14 cellular contexts compared by ENCODE assay signal in the genomic region with DNA sequence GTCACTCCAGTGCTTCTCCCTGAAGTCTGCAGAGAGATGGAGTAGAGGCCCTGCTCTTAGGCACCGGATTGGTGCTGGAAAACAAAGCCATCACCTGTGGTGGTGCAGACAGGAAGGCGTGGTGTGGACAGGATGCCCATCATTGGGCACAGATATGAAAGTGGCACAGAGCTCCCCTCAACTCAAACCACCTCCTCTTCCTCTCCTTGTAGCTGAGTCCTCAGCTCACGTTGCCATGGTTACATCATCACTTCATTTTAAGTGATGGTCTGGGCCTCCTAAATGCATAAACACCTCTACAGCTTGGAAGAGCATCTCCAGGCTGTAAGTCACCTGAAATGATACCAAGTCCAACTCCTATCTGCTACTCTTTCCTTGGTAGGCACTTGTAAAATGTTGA. TPM values are rescaled to one million over a fixed set of nuclear protein-coding genes. Genes with fewer than 3 reads are reported as not detected.
DNase-seq lines count a peak whose midpoint lies in the region; ATAC-seq and TF ChIP-seq lines count a peak whose summit lies in the region.
"Had no signal": no experiment of that assay in that cellular context is flagged by ENCODE, and none has a peak within 500 bp of the region (broad histone marks: within the 10 kb centered on the region; RNA-seq: fewer than 3 reads in every experiment).

No MANE protein-coding gene starts in this region.

- ATAC-seq in CD4-positive, alpha-beta T cell (ENCODE audit: poor library complexity) = peak; percentile 96
- ATAC-seq in HG03354 (IDR thresholded peaks at IDR 0.05; ENCODE audit: poor library complexity, severe bottlenecking, unreplicated experiment) (peak; percentile 53), mucosa of descending colon (peak; percentile 54), GM21390 (IDR thresholded peaks at IDR 0.05; ENCODE audit: unreplicated experiment) (no peak)
- ATAC-seq: left lung, Panc1 had no signal

- TF ChIP-seq CTCF in CD4-positive, alpha-beta T cell (IDR thresholded peaks at IDR 0.05) = no peak
- TF ChIP-seq CTCF in mucosa of descending colon (IDR thresholded peaks at IDR 0.05) = no peak

- DNase-seq in CD4-positive, alpha-beta T cell = peak in 6 of 10 experiments; percentile 14 to 54 (median 27)
- DNase-seq in activated effector memory CD4-positive, alpha-beta T cell treated with Interleukin-2 at 50 U/mL for 16 hours = peak; percentile 28
- DNase-seq in mucosa of descending colon = no peak
- no peak for DNase-seq in HPDE6-E6E7 (ENCODE audit: extremely low spot score)
- DNase-seq in UCSD-AML1 (lab: John Stamatoyannopoulos, UW; ENCODE audit: unreplicated experiment) = no peak
- DNase-seq: dermis blood vessel endothelial cell; left lung; NCI-H1694; stimulated activated CD4-positive, alpha-beta T cell treated with anti-CD3 and anti-CD28 coated beads, Interleukin-15, amount 100 ng/mL, for 24 hours; SW 1271; trophoblast cell had no signal

- no peaks in the 10 kb centered on the region for H3K9me3 Mint-ChIP-seq in CD4-positive, alpha-beta T cell

- H3K4me1 ChIP-seq in mucosa of descending colon (ENCODE audit: low read depth) = no peaks in the 10 kb centered on the region

- CTCF ChIA-PET in CD4-positive, alpha-beta T cell (lab: Charles Lee) = interaction anchor here (0.8 to 0.9 kb wide), 2 partner anchors 47 to 65 kb away, joined by 3 read pairs; no protein-coding TSS in a partner anchor

- peak overlapping the region; percentile 31 for H3K27ac ChIP-seq in CD4-positive, alpha-beta T cell (ENCODE audit: low read depth, low read length)

- POLR2A ChIA-PET in CD4-positive, alpha-beta T cell (lab: Charles Lee) = no interaction called here

- no peaks in the 10 kb centered on the region for H3K27me3 ChIP-seq in CD4-positive, alpha-beta T cell (ENCODE audit: control insufficient read depth, insufficient read depth, low read length)

- intact Hi-C loops in CD4-positive, alpha-beta T cell (cut with DNase I, micrococcal nuclease) = loop anchor here in 1 of 2 experiments (2.0 kb wide), 1 partner anchor 48 kb away; the partner anchor contains the start of gene CASS4
- intact Hi-C loops in mucosa of descending colon (cut with DNase I, micrococcal nuclease) = no loop called here

- H3K4me3 ChIP-seq in mucosa of descending colon = no peak overlapping the region
- H3K4me3 ChIP-seq: left lung had no signal

- H3K9me3 ChIP-seq in CD4-positive, alpha-beta T cell (ENCODE audit: control insufficient read depth, low read length) = no peaks in the 10 kb centered on the region
- no peaks in the 10 kb centered on the region for H3K9me3 ChIP-seq in mucosa of descending colon
- H3K9me3 ChIP-seq: left lung had no signal

- peaks cover 41% of the 10 kb centered on the region for H3K4me1 Mint-ChIP-seq in CD4-positive, alpha-beta T cell (ENCODE audit: low read depth)

- peaks cover 37% of the 10 kb centered on the region for H3K36me3 Mint-ChIP-seq in CD4-positive, alpha-beta T cell (ENCODE audit: low read depth)

- H3K27me3 Mint-ChIP-seq in CD4-positive, alpha-beta T cell = no peaks in the 10 kb centered on the region

- no peaks in the 10 kb centered on the region for H3K36me3 ChIP-seq in mucosa of descending colon (ENCODE audit: low read depth)

- H3K4me3 Mint-ChIP-seq in CD4-positive, alpha-beta T cell = no peak overlapping the region

- H3K27ac Mint-ChIP-seq in CD4-positive, alpha-beta T cell = peak overlapping the region; percentile 78

RNA-seq across cellular contexts. Expression of gene RTF2, which starts 8.0 kb away (rescaled TPM):
- 10 to 100 TPM; 52.7 to 55.2 TPM for total RNA-seq in CD4-positive, alpha-beta T cell
- 10 to 100 TPM; 74.5 to 87.0 (median 76.4) TPM for total RNA-seq in mucosa of descending colon

RNA-seq across cellular contexts. Expression of gene CASS4, which starts 48.4 kb away (rescaled TPM):
- 10 to 100 TPM; 37.0 to 39.8 TPM for total RNA-seq in CD4-positive, alpha-beta T cell
- total RNA-seq in mucosa of descending colon = 1 to 10 TPM in 1 of 3 donors, under 1 TPM in 2; 0.61 to 1.0 (median 0.77) TPM

Comparison
In these comparisons a context has a peak if more than half of its experiments do, and no peak if none do; other contexts are left out.
1. DNase-seq: peak in CD4-positive, alpha-beta T cell (6 of 10) and activated effector memory CD4-positive, alpha-beta T cell treated with Interleukin-2 at 50 U/mL for 16 hours (single experiment); none in mucosa of descending colon (0 of 3), HPDE6-E6E7 (single experiment) and UCSD-AML1 (single experiment).
2. RNA of gene CASS4, which starts 48.4 kb away (total RNA-seq): 37.0 to 39.8 TPM in CD4-positive, alpha-beta T cell; 0.61 to 1.0 TPM in mucosa of descending colon; every median in the first group is over 10 times any median in the second.